Comparison of ENCODE assay signal across 2 cellular contexts in genomic region chr15:57544840-57545239, GRCh38.
TF ChIP-seq lines count a peak whose summit lies in the region.

No MANE protein-coding gene starts in this region.

TF ChIP-seq in IMR-90, 13 proteins besides CTCF, POLR2A, EP300 and RAD21:
- TF ChIP-seq, protein P1, sequence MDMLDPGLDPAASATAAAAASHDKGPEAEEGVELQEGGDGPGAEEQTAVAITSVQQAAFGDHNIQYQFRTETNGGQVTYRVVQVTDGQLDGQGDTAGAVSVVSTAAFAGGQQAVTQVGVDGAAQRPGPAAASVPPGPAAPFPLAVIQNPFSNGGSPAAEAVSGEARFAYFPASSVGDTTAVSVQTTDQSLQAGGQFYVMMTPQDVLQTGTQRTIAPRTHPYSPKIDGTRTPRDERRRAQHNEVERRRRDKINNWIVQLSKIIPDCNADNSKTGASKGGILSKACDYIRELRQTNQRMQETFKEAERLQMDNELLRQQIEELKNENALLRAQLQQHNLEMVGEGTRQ (IDR thresholded peaks at IDR 0.05; ENCODE audit: low read depth, low read length) = no peak
- TF ChIP-seq MAZ (IDR thresholded peaks at IDR 0.05; ENCODE audit: borderline replicate concordance, low read depth, low read length) = no peak
- TF ChIP-seq ELK1 (IDR thresholded peaks at IDR 0.05; ENCODE audit: borderline replicate concordance, low read depth, low read length) = no peak
- no peak for TF ChIP-seq MXI1 (IDR thresholded peaks at IDR 0.05; ENCODE audit: borderline replicate concordance, low read depth, low read length)
- no peak for TF ChIP-seq BHLHE40 (IDR thresholded peaks at IDR 0.05; ENCODE audit: low read depth, low read length)
- no peak for TF ChIP-seq FOS (IDR thresholded peaks at IDR 0.05; ENCODE audit: low read depth, low read length)
- TF ChIP-seq CEBPB (IDR thresholded peaks at IDR 0.05; ENCODE audit: low read depth, low read length) = no peak
- no peak for TF ChIP-seq SMC3 (IDR thresholded peaks at IDR 0.05; ENCODE audit: low read depth, low read length)
- TF ChIP-seq RFX5 (IDR thresholded peaks at IDR 0.05; ENCODE audit: low read depth, low read length) = no peak
- TF ChIP-seq RCOR1 (IDR thresholded peaks at IDR 0.05; ENCODE audit: insufficient replicate concordance, low read length) = no peak

TF ChIP-seq in K562, 482 proteins besides CTCF, POLR2A, EP300 and RAD21:
- TF ChIP-seq ZKSCAN8 (CRISPR knock-in tag; IDR thresholded peaks at IDR 0.05) = no peak
